1 cellular context compared by ENCODE assay signal in the genomic region with DNA sequence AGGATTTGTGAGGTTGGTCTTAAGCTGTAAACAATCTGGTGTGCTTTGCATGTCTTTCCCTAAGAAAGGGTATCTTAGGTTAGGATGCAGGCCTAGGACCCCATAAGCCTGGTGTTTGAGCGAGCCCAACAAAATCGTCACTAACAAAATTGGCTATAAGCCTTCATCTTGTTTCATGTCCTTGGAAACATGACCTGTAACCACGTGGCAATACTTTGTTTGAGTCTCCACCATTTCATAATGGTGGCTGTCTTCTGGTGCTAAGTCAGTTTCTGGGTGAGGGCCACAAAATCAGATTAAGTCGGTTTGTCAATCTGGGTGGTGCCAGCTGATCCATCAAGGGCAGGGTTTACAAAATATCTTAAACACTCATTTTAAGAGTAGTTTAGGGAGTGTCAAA.
TF ChIP-seq lines count a peak whose summit lies in the region.

No MANE protein-coding gene starts in this region.

TF ChIP-seq in H1, 55 proteins besides CTCF, POLR2A, EP300 and RAD21:
- TF ChIP-seq, protein P1, sequence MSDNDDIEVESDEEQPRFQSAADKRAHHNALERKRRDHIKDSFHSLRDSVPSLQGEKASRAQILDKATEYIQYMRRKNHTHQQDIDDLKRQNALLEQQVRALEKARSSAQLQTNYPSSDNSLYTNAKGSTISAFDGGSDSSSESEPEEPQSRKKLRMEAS (IDR thresholded peaks at IDR 0.05): no peak
- no peak for TF ChIP-seq CEBPB (IDR thresholded peaks at IDR 0.05; ENCODE audit: low read depth, low read length)
